In genomic region chr11:19510468-19510867, GRCh38 we compare ENCODE assay signal across 19 cellular contexts.
DNase-seq lines count a peak whose midpoint lies in the region; ATAC-seq and TF ChIP-seq lines count a peak whose summit lies in the region.
"Had no signal": no experiment of that assay in that cellular context is flagged by ENCODE, and none has a peak within 500 bp of the region (broad histone marks: within the 10 kb centered on the region; RNA-seq: fewer than 3 reads in every experiment).

No MANE protein-coding gene starts in this region.

- POLR2A ChIA-PET in HCT116 (lab: Charles Lee), result no interaction called here

- H3K9ac ChIP-seq in HCT116 (ENCODE audit: low read length), result no peak overlapping the region
- H3K9ac ChIP-seq in KMS-11, result no peak overlapping the region; the same call in 1 of the 2 replicates

- no peaks in the 10 kb centered on the region for H3K4me1 Mint-ChIP-seq in GM23338
- no peaks in the 10 kb centered on the region for H3K4me1 Mint-ChIP-seq in activated T-helper 17 cell treated with anti-CD3 and anti-CD28 coated beads, Interleukin-2, amount 50 U/mL, for 72 hours
- H3K4me1 Mint-ChIP-seq: CD14-positive monocyte; CD4-positive, alpha-beta memory T cell had no signal

- H3K4me2 ChIP-seq in HCT116 (ENCODE audit: low read length), result no peak overlapping the region
- peak overlapping the region; percentile 79; the same call in 1 of the 2 replicates for H3K4me2 ChIP-seq in KMS-11
- no peak overlapping the region for H3K4me2 ChIP-seq in GM23338

- no peak for TF ChIP-seq POLR2A in HCT116 (IDR thresholded peaks at IDR 0.05; ENCODE audit: borderline replicate concordance, extremely low read depth, insufficient read depth, insufficient read length)
- TF ChIP-seq POLR2A in thyroid gland (IDR thresholded peaks at IDR 0.05), result no peak

- TF ChIP-seq CTCF in HCT116 (IDR thresholded peaks at IDR 0.05 in 2 of 3, conservative IDR thresholded peaks at IDR 0.05 in 1 of 3; ENCODE audit: borderline replicate concordance in 1 of 3, insufficient read depth in 1 of 3, low read depth in 2 of 3, low read length in 2 of 3) (no peak), KMS-11 (conservative IDR thresholded peaks at IDR 0.05; ENCODE audit: low read depth, low read length) (no peak), thyroid gland (IDR thresholded peaks at IDR 0.05) (no peak), GM23338 (conservative IDR thresholded peaks at IDR 0.05; ENCODE audit: low read depth in 2 of 2) (no peak)

- peaks cover 2% of the 10 kb centered on the region for H3K27me3 Mint-ChIP-seq in GM23338 (ENCODE audit: insufficient read depth, low read depth, poor library complexity)
- peaks cover 37% of the 10 kb centered on the region for H3K27me3 Mint-ChIP-seq in activated T-helper 17 cell treated with anti-CD3 and anti-CD28 coated beads, Interleukin-2, amount 50 U/mL, for 72 hours

- H3K36me3 ChIP-seq in HCT116 (ENCODE audit: control insufficient read depth in 1 of 2, insufficient read depth in 2 of 2, low read length in 2 of 2) (no peaks in the 10 kb centered on the region), KMS-11 (ENCODE audit: insufficient read depth) (no peaks in the 10 kb centered on the region), thyroid gland (no peaks in the 10 kb centered on the region), GM23338 (ENCODE audit: insufficient read depth) (no peaks in the 10 kb centered on the region)
- H3K36me3 ChIP-seq: HAP-1 had no signal

- intact Hi-C loops in HCT116 (cut with micrococcal nuclease) (no loop called here), thyroid gland (cut with DNase I) (no loop called here)

- no peak overlapping the region for H3K4me3 Mint-ChIP-seq in GM23338
- no peak overlapping the region for H3K4me3 Mint-ChIP-seq in activated T-helper 17 cell treated with anti-CD3 and anti-CD28 coated beads, Interleukin-2, amount 50 U/mL, for 72 hours
- H3K4me3 Mint-ChIP-seq: CD14-positive monocyte; CD4-positive, alpha-beta memory T cell; HFFc6; IgD-negative memory B cell had no signal

- CTCF ChIA-PET in HCT116 (lab: Charles Lee), result no interaction called here

- RAD21 ChIA-PET in HCT116 (lab: Charles Lee; ENCODE audit: low non-redundant PET in 1 of 2, low total read pairs in 2 of 2, uncharacterized antibody in 2 of 2, unreplicated experiment in 2 of 2), result no interaction called here

- H3K36me3 Mint-ChIP-seq in GM23338 (ENCODE audit: low read depth), result no peaks in the 10 kb centered on the region
- no peaks in the 10 kb centered on the region for H3K36me3 Mint-ChIP-seq in activated T-helper 17 cell treated with anti-CD3 and anti-CD28 coated beads, Interleukin-2, amount 50 U/mL, for 72 hours (ENCODE audit: low read depth)
- H3K36me3 Mint-ChIP-seq: CD14-positive monocyte; CD4-positive, alpha-beta memory T cell; IgD-negative memory B cell had no signal

- H4K20me1 ChIP-seq in HCT116 (ENCODE audit: insufficient read depth) (no peaks in the 10 kb centered on the region), KMS-11 (ENCODE audit: insufficient read depth) (no peaks in the 10 kb centered on the region), GM23338 (replicated peaks; ENCODE audit: insufficient read depth) (no peaks in the 10 kb centered on the region)

- H3K79me2 ChIP-seq in HCT116 (ENCODE audit: insufficient read depth, low read length) (no peaks in the 10 kb centered on the region), KMS-11 (ENCODE audit: insufficient read depth, low read depth) (peaks cover 7% of the 10 kb centered on the region; the same call in 1 of the 2 replicates), GM23338 (replicated peaks; ENCODE audit: insufficient read depth) (no peaks in the 10 kb centered on the region)

- no peaks in the 10 kb centered on the region for H3K9me3 ChIP-seq in HCT116 (ENCODE audit: control insufficient read depth in 1 of 2, insufficient read depth in 1 of 2, low read depth in 1 of 2, low read length in 2 of 2)
- no peaks in the 10 kb centered on the region for H3K9me3 ChIP-seq in thyroid gland
- H3K9me3 ChIP-seq: HAP-1 had no signal

- peaks cover 8 to 10% of the 10 kb centered on the region in 2 experiments; a peak in 3 of 4 replicates for H3K4me1 ChIP-seq in HCT116 (ENCODE audit: control insufficient read depth in 1 of 2, insufficient read depth in 2 of 2, low read length in 2 of 2)
- H3K4me1 ChIP-seq in KMS-11 (ENCODE audit: low read depth, poor library complexity, severe bottlenecking), result peaks cover 68% of the 10 kb centered on the region
- H3K4me1 ChIP-seq in thyroid gland, result peaks cover 34 to 38% of the 10 kb centered on the region in 2 donors
- no peaks in the 10 kb centered on the region for H3K4me1 ChIP-seq in GM23338 (ENCODE audit: insufficient read depth)
- H3K4me1 ChIP-seq: HAP-1 had no signal

- H3K4me3 ChIP-seq in HCT116 (replicated peaks in 1 of 2; ENCODE audit: low read depth in 1 of 2, low read length in 2 of 2) (no peak overlapping the region), KMS-11 (IDR thresholded peaks at IDR 0.05; ENCODE audit: insufficient read depth, low read depth, low read length) (no peak overlapping the region), thyroid gland (replicated peaks in 1 of 3) (no peak overlapping the region), GM23338 (no peak overlapping the region)
- H3K4me3 ChIP-seq: HAP-1 had no signal

- no peaks in the 10 kb centered on the region for H3F3A ChIP-seq in GM23338 (replicated peaks; ENCODE audit: low read depth)

- 78 to 81% methylated on average over 6 to 8 of the region's 8 CpGs for WGBS in thyroid gland, 2 donors

- H3K27ac ChIP-seq in HCT116 (ENCODE audit: low read depth, low read length), result no peak overlapping the region
- H3K27ac ChIP-seq in KMS-11, result peak overlapping the region; percentile 88
- H3K27ac ChIP-seq in thyroid gland, result peak overlapping the region in 2 of 3 donors; percentile 18 to 73
- no peak overlapping the region for H3K27ac ChIP-seq in GM23338 (ENCODE audit: low read depth)
- H3K27ac ChIP-seq: HL-60 had no signal

- DNase-seq in HCT116 (ENCODE audit: low read depth, low spot score) (no peak), kidney tubule cell (ENCODE audit: low spot score) (peak; percentile 4), thyroid gland (no peak), GM23338 (ENCODE audit: low spot score) (no peak)
- no peak for DNase-seq in activated naive CD4-positive, alpha-beta T cell (lab: John Stamatoyannopoulos, UW)
- DNase-seq: AML-193; Calu3; CD4-positive, alpha-beta memory T cell; DMS79 treated with DMSO at 0.1 percent for 48 hours; GF-D8; HFFc6; KBM-7 had no signal

- no peak overlapping the region for H3K27ac Mint-ChIP-seq in GM23338
- H3K27ac Mint-ChIP-seq in activated T-helper 17 cell treated with anti-CD3 and anti-CD28 coated beads, Interleukin-2, amount 50 U/mL, for 72 hours, result no peak overlapping the region
- H3K27ac Mint-ChIP-seq: CD14-positive monocyte; CD4-positive, alpha-beta memory T cell; HFFc6; IgD-negative memory B cell had no signal

- H3K9me2 ChIP-seq in HCT116 (ENCODE audit: insufficient read depth), result no peaks in the 10 kb centered on the region
- H3K9me2 ChIP-seq in GM23338 (ENCODE audit: insufficient read depth), result no peaks in the 10 kb centered on the region

- ATAC-seq in HCT116, result no peak
- no peak for ATAC-seq in GM23338
- ATAC-seq in activated T-helper 17 cell treated with anti-CD3 and anti-CD28 coated beads, Interleukin-2, amount 50 U/mL, for 72 hours (replicated peaks), result no peak
- no peak for ATAC-seq in GM21786 (IDR thresholded peaks at IDR 0.05; ENCODE audit: unreplicated experiment)

- H3K27me3 ChIP-seq in HCT116 (ENCODE audit: insufficient read depth, low read length) (peaks cover 63% of the 10 kb centered on the region), KMS-11 (ENCODE audit: insufficient read depth, low read depth) (no peaks in the 10 kb centered on the region), thyroid gland (no peaks in the 10 kb centered on the region), GM23338 (ENCODE audit: insufficient read depth) (no peaks in the 10 kb centered on the region)

- no peak overlapping the region for H2AFZ ChIP-seq in HCT116 (ENCODE audit: low read depth, low read length, poor library complexity, severe bottlenecking)
- H2AFZ ChIP-seq in KMS-11 (ENCODE audit: low read depth), result no peak overlapping the region
- H2AFZ ChIP-seq in GM23338, result no peak overlapping the region

- H3K9me3 Mint-ChIP-seq in GM23338, result no peaks in the 10 kb centered on the region
- no peaks in the 10 kb centered on the region for H3K9me3 Mint-ChIP-seq in activated T-helper 17 cell treated with anti-CD3 and anti-CD28 coated beads, Interleukin-2, amount 50 U/mL, for 72 hours
- H3K9me3 Mint-ChIP-seq: CD4-positive, alpha-beta memory T cell; HFFc6 had no signal

- no TSS peak for BruUV-seq in HCT116 (replicated peaks; lab: Mats Ljungman, UMichigan)

- no peak for TF ChIP-seq RAD21 in HCT116 (IDR thresholded peaks at IDR 0.05; ENCODE audit: low read depth)

TF ChIP-seq in HCT116, 20 proteins besides CTCF, POLR2A, EP300 and RAD21 (continues in another document):
- TF ChIP-seq ATF3 (IDR thresholded peaks at IDR 0.05), result no peak

TF ChIP-seq in GM23338, 12 proteins besides CTCF, POLR2A, EP300 and RAD21 (continues in another document):
- TF ChIP-seq, protein P1, sequence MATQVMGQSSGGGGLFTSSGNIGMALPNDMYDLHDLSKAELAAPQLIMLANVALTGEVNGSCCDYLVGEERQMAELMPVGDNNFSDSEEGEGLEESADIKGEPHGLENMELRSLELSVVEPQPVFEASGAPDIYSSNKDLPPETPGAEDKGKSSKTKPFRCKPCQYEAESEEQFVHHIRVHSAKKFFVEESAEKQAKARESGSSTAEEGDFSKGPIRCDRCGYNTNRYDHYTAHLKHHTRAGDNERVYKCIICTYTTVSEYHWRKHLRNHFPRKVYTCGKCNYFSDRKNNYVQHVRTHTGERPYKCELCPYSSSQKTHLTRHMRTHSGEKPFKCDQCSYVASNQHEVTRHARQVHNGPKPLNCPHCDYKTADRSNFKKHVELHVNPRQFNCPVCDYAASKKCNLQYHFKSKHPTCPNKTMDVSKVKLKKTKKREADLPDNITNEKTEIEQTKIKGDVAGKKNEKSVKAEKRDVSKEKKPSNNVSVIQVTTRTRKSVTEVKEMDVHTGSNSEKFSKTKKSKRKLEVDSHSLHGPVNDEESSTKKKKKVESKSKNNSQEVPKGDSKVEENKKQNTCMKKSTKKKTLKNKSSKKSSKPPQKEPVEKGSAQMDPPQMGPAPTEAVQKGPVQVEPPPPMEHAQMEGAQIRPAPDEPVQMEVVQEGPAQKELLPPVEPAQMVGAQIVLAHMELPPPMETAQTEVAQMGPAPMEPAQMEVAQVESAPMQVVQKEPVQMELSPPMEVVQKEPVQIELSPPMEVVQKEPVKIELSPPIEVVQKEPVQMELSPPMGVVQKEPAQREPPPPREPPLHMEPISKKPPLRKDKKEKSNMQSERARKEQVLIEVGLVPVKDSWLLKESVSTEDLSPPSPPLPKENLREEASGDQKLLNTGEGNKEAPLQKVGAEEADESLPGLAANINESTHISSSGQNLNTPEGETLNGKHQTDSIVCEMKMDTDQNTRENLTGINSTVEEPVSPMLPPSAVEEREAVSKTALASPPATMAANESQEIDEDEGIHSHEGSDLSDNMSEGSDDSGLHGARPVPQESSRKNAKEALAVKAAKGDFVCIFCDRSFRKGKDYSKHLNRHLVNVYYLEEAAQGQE (IDR thresholded peaks at IDR 0.05; ENCODE audit: unreplicated experiment), result no peak
- TF ChIP-seq JUNB (IDR thresholded peaks at IDR 0.05; ENCODE audit: unreplicated experiment) (no peak), CREB1 (CRISPR knock-in tag; IDR thresholded peaks at IDR 0.05; ENCODE audit: low read depth) (no peak), EZH2 (IDR thresholded peaks at IDR 0.05; ENCODE audit: low read depth, unreplicated experiment) (no peak), ZNF331 (CRISPR knock-in tag; IDR thresholded peaks at IDR 0.05; ENCODE audit: low read depth) (no peak)

Comparison
In these comparisons a context has a peak if more than half of its experiments do, and no peak if none do; other contexts are left out.
1. H3K27ac ChIP-seq: peak in KMS-11 (single experiment) and thyroid gland (2 of 3); none in HCT116 (single experiment) and GM23338 (single experiment).